ENCODE assay signal across 32 cellular contexts in the genomic region with DNA sequence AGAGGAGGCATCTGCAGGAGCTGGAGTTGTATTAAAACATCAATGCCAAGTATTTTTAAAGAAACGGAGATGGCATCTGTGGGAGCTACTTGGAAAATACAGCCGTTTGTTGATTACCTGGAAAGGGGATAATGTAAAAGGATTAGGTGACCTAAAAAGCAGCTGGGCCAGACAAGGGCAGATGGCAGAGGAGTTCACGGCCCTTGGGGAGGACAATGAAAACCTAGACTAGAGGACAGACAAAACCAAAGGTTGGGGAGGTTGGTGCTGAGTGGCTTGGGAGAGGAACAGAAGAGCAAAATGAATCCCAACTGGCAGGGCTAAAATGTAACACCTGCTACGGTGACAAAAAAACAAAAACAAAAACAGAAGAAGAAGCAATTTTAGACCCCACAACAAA.
"Had no signal": no experiment of that assay in that cellular context is flagged by ENCODE, and none has a peak within 500 bp of the region (broad histone marks: within the 10 kb centered on the region; RNA-seq: fewer than 3 reads in every experiment).

No MANE protein-coding gene starts in this region.

- H3K27me3 ChIP-seq: adrenal gland, body of pancreas, colonic mucosa, gastrocnemius medialis, pancreas, sigmoid colon, upper lobe of left lung, vagina had no signal

- H3K36me3 ChIP-seq: adrenal gland, colonic mucosa, gastrocnemius medialis, pancreas, prostate gland, sigmoid colon, upper lobe of left lung, vagina had no signal

- H3K4me1 ChIP-seq: adrenal gland, body of pancreas, colonic mucosa, pancreas had no signal

- DNase-seq: activated CD4-positive, alpha-beta T cell treated with anti-CD3 and anti-CD28 coated beads for 1 hour; activated CD4-positive, alpha-beta T cell treated with anti-CD3 and anti-CD28 coated beads, Interleukin-2, amount 10 ng/mL, durations not matched to agents 7 days and 5 days; activated CD8-positive, alpha-beta T cell treated with anti-CD3 and anti-CD28 coated beads for 36 hours; activated naive CD4-positive, alpha-beta T cell; activated naive CD8-positive, alpha-beta T cell treated with anti-CD3 and anti-CD28 coated beads for 36 hours; activated T-cell treated with anti-CD3 and anti-CD28 coated beads, Interleukin-2, amount 50 U/mL, for 4 hours; adrenal gland; aorta; body of pancreas; colonic mucosa; effector memory CD8-positive, alpha-beta T cell; erythroblast; gastrocnemius medialis; hippocampal formation; left colon; mammary epithelial cell; naive B cell; nucleus accumbens; pancreas; retina; sigmoid colon; small intestine; stimulated activated CD4-positive, alpha-beta T cell treated with anti-CD3 and anti-CD28 coated beads, Interleukin-4, amount 100 ng/mL, for 4 hours; stimulated activated CD8-positive, alpha-beta memory T cell treated with anti-CD3 and anti-CD28 coated beads, Interleukin-4, amount 100 ng/mL, for 48 hours; stimulated activated naive CD8-positive, alpha-beta T cell treated with anti-CD3 and anti-CD28 coated beads, Interleukin-15, amount 100 ng/mL, for 72 hours; T-helper 17 cell; upper lobe of left lung had no signal

- ATAC-seq: activated CD8-positive, alpha-beta T cell treated with anti-CD3 and anti-CD28 coated beads for 36 hours; activated T-cell treated with anti-CD3 and anti-CD28 coated beads, Interleukin-2, amount 50 U/mL, for 4 hours; body of pancreas; effector memory CD8-positive, alpha-beta T cell; left colon; pancreas; stimulated activated memory B cell treated with anti-CD40 and anti-IgM and Interleukin-4, amounts not matched to agents 10 μg/mL and 1 μg/mL and 100 μg/mL, for 72 hours; stimulated activated naive CD8-positive, alpha-beta T cell treated with anti-CD3 and anti-CD28 coated beads, Interleukin-15, amount 100 ng/mL, for 72 hours; T-helper 17 cell; WTC11 had no signal

- H3K4me3 ChIP-seq: adrenal gland, body of pancreas, colonic mucosa, dorsolateral prefrontal cortex, gastrocnemius medialis, pancreas, prostate gland, sigmoid colon, upper lobe of left lung, vagina had no signal

- H3K9me3 ChIP-seq: adrenal gland, body of pancreas, colonic mucosa, gastrocnemius medialis, pancreas, prostate gland, sigmoid colon, upper lobe of left lung, vagina had no signal

- H3K27ac ChIP-seq: adrenal gland, body of pancreas, colonic mucosa, dorsolateral prefrontal cortex, pancreas, prostate gland, sigmoid colon, upper lobe of left lung, vagina had no signal
